In genomic region chrX:7146703-7147430, GRCh38 we compare ENCODE assay signal across 8 cellular contexts. TPM values are rescaled to one million over a fixed set of nuclear protein-coding genes. Genes with fewer than 3 reads are reported as not detected.
DNase-seq lines count a peak whose midpoint lies in the region; ATAC-seq and TF ChIP-seq lines count a peak whose summit lies in the region.

No MANE protein-coding gene starts in this region.

- ATAC-seq in stimulated activated naive CD8-positive, alpha-beta T cell treated with anti-CD3 and anti-CD28 coated beads, Interleukin-15, Interleukin-2, amounts not matched to agents 100 U/mL and 50 U/mL, for 24 hours: no peak
- peak; percentile 15 for ATAC-seq in HG02938 (IDR thresholded peaks at IDR 0.05; ENCODE audit: unreplicated experiment)

- no peaks in the 10 kb centered on the region for H3K9me3 ChIP-seq in Peyer's patch

- no peak for TF ChIP-seq POLR2A in Peyer's patch (IDR thresholded peaks at IDR 0.05)

- peak overlapping the region; percentile 85 for H3K27ac Mint-ChIP-seq in stimulated activated naive CD8-positive, alpha-beta T cell treated with anti-CD3 and anti-CD28 coated beads, Interleukin-15, Interleukin-2, amounts not matched to agents 100 ng/mL and 50 ng/mL, for 24 hours
- H3K27ac Mint-ChIP-seq in neural crest cell (ENCODE audit: unreplicated experiment): peak overlapping the region; percentile 83

- no peaks in the 10 kb centered on the region for H3K27me3 ChIP-seq in Peyer's patch

- no peaks in the 10 kb centered on the region for H3K27me3 Mint-ChIP-seq in stimulated activated naive CD8-positive, alpha-beta T cell treated with anti-CD3 and anti-CD28 coated beads, Interleukin-15, Interleukin-2, amounts not matched to agents 100 ng/mL and 50 ng/mL, for 24 hours
- H3K27me3 Mint-ChIP-seq in neural crest cell (ENCODE audit: low read depth): no peaks in the 10 kb centered on the region

- H3K4me1 ChIP-seq in Peyer's patch: no peaks in the 10 kb centered on the region

- H3K9me3 Mint-ChIP-seq in stimulated activated naive CD8-positive, alpha-beta T cell treated with anti-CD3 and anti-CD28 coated beads, Interleukin-15, Interleukin-2, amounts not matched to agents 100 ng/mL and 50 ng/mL, for 24 hours: no peaks in the 10 kb centered on the region
- H3K9me3 Mint-ChIP-seq in neural crest cell: no peaks in the 10 kb centered on the region

- peak overlapping the region; percentile 85 for H3K4me3 Mint-ChIP-seq in stimulated activated naive CD8-positive, alpha-beta T cell treated with anti-CD3 and anti-CD28 coated beads, Interleukin-15, Interleukin-2, amounts not matched to agents 100 ng/mL and 50 ng/mL, for 24 hours
- H3K4me3 Mint-ChIP-seq in neural crest cell: peak overlapping the region; percentile 94

- H3K4me3 ChIP-seq in Peyer's patch: peak overlapping the region; percentile 67 to 96 (median 88)
- H3K4me3 ChIP-seq in epithelial cell of esophagus (ENCODE audit: low read length): peak overlapping the region; percentile 56

- DNase-seq in stimulated activated naive CD8-positive, alpha-beta T cell treated with anti-CD3 and anti-CD28 coated beads, Interleukin-15, Interleukin-2, amounts not matched to agents 100 U/mL and 50 U/mL, for 24 hours: no peak
- peak in 1 of 3 donors; percentile 38 for DNase-seq in Peyer's patch
- peak; percentile 11 for DNase-seq in epithelial cell of esophagus (ENCODE audit: low read depth)
- DNase-seq in neural crest cell (ENCODE audit: low read depth, low spot score): no peak
- DNase-seq in NCI-H1694 treated with DMSO at 0.1 percent for 48 hours (lab: John Stamatoyannopoulos, UW): no peak
- DNase-seq in NCI-H774 (lab: John Stamatoyannopoulos, UW): no peak

- peaks cover 19% of the 10 kb centered on the region for H3K4me1 Mint-ChIP-seq in stimulated activated naive CD8-positive, alpha-beta T cell treated with anti-CD3 and anti-CD28 coated beads, Interleukin-15, Interleukin-2, amounts not matched to agents 100 ng/mL and 50 ng/mL, for 24 hours (ENCODE audit: low read depth)
- H3K4me1 Mint-ChIP-seq in neural crest cell: peaks cover 23% of the 10 kb centered on the region

- no peaks in the 10 kb centered on the region for H3K36me3 ChIP-seq in Peyer's patch

- H3K36me3 Mint-ChIP-seq in stimulated activated naive CD8-positive, alpha-beta T cell treated with anti-CD3 and anti-CD28 coated beads, Interleukin-15, Interleukin-2, amounts not matched to agents 100 ng/mL and 50 ng/mL, for 24 hours (ENCODE audit: low read depth): no peaks in the 10 kb centered on the region
- peaks cover 3% of the 10 kb centered on the region for H3K36me3 Mint-ChIP-seq in neural crest cell (ENCODE audit: low read depth)

- TF ChIP-seq CTCF in Peyer's patch (IDR thresholded peaks at IDR 0.05) (no peak), epithelial cell of esophagus (IDR thresholded peaks at IDR 0.05; ENCODE audit: insufficient read depth, low read depth, low read length, missing control alignments) (no peak), neural crest cell (conservative IDR thresholded peaks at IDR 0.05) (no peak)

- peak overlapping the region; percentile 91 to 96 (median 94) for H3K27ac ChIP-seq in Peyer's patch

RNA-seq across cellular contexts. Expression of gene STS, which starts 0.6 kb away (rescaled TPM):
- total RNA-seq in Peyer's patch (1 to 10 TPM; 3.3 to 5.6 (median 4.3) TPM), neural crest cell (6.3 and 6.9 TPM in 2 replicates)

RNA-seq across cellular contexts. Expression of gene PUDP, which starts 1.1 kb away (rescaled TPM):
- total RNA-seq in Peyer's patch (10 to 100 TPM; 15.9 to 38.0 (median 23.9) TPM), neural crest cell (75.0 and 75.8 TPM in 2 replicates)
